14 cellular contexts compared by ENCODE assay signal in genomic region chr19:41218249-41218614, GRCh38. TPM values are rescaled to one million over a fixed set of nuclear protein-coding genes. Genes with fewer than 3 reads are reported as not detected.
DNase-seq lines count a peak whose midpoint lies in the region; ATAC-seq and TF ChIP-seq lines count a peak whose summit lies in the region.
"Had no signal": no experiment of that assay in that cellular context is flagged by ENCODE, and none has a peak within 500 bp of the region (broad histone marks: within the 10 kb centered on the region; RNA-seq: fewer than 3 reads in every experiment).

No MANE protein-coding gene starts in this region.

- H3K4me3 Mint-ChIP-seq in Calu3 (ENCODE audit: low read depth, unreplicated experiment) (peak overlapping the region; percentile 94), glutamatergic neuron (ENCODE audit: unreplicated experiment) (peak overlapping the region; percentile 44)

- H3K27me3 ChIP-seq in ascending aorta (no peaks in the 10 kb centered on the region), psoas muscle (ENCODE audit: insufficient read depth in 3 of 3, low read length in 2 of 3) (peaks cover 0 to 38% (median 10%) of the 10 kb centered on the region in 3 donors)

- ATAC-seq in psoas muscle: peak in 1 of 4 donors; percentile 9
- ATAC-seq in activated naive CD4-positive, alpha-beta T cell treated with anti-CD3 and anti-CD28 coated beads, Interleukin-2, amount 50 U/mL, for 72 hours: no peak
- ATAC-seq in HG02623 (IDR thresholded peaks at IDR 0.05; ENCODE audit: unreplicated experiment): no peak
- ATAC-seq: GM12878 had no signal

- peaks cover 50% of the 10 kb centered on the region for H3K4me1 Mint-ChIP-seq in Calu3 (ENCODE audit: low read depth, unreplicated experiment)
- H3K4me1 Mint-ChIP-seq in glutamatergic neuron (ENCODE audit: low read depth, unreplicated experiment): no peaks in the 10 kb centered on the region

- BruUV-seq in Calu3 (replicated peaks; lab: Mats Ljungman, UMichigan): no TSS peak

- DNase-seq in Calu3 (no peak), ascending aorta (ENCODE audit: low spot score in 2 of 2) (no peak), glutamatergic neuron (no peak), psoas muscle (no peak), kidney glomerular epithelial cell (lab: John Stamatoyannopoulos, UW) (no peak), LoVo (ENCODE audit: low spot score) (no peak)
- DNase-seq in activated naive CD4-positive, alpha-beta T cell treated with anti-CD3 and anti-CD28 coated beads, Interleukin-2, amount 50 U/mL, for 72 hours (ENCODE audit: low spot score in 2 of 2): no peak
- DNase-seq: activated T-cell treated with anti-CD3 and anti-CD28 coated beads, Interleukin-2, amount 50 U/mL, for 1 hour; CD4-positive, CD25-positive, alpha-beta regulatory T cell; NCI-H2171 treated with DMSO at 0.1 percent for 48 hours; T-helper 1 cell had no signal

- WGBS in psoas muscle, 3 donors: 63 to 68% (median 67%) methylated on average over 7 of the region's 7 CpGs

- H3K36me3 ChIP-seq in ascending aorta: peaks cover 7 to 13% of the 10 kb centered on the region in 2 donors
- no peaks in the 10 kb centered on the region for H3K36me3 ChIP-seq in psoas muscle (ENCODE audit: insufficient read depth in 1 of 2, low read depth in 1 of 2)

- CTCF ChIA-PET in Calu3 (lab: Charles Lee): interaction anchor here (0.5 to 1.3 kb wide), 3 partner anchors 14 to 1417 kb away, joined by 3 to 6 read pairs (median 4); no protein-coding TSS in a partner anchor

- H3K9me3 ChIP-seq in ascending aorta (no peaks in the 10 kb centered on the region), psoas muscle (no peaks in the 10 kb centered on the region)

- H3K4me3 ChIP-seq in ascending aorta: peak overlapping the region; percentile 66 to 68
- peak overlapping the region; percentile 36 for H3K4me3 ChIP-seq in psoas muscle
- H3K4me3 ChIP-seq: GM12878 had no signal

- H3K27ac Mint-ChIP-seq in Calu3 (ENCODE audit: unreplicated experiment) (peak overlapping the region; percentile 95), glutamatergic neuron (ENCODE audit: unreplicated experiment) (no peak overlapping the region)
- H3K27ac Mint-ChIP-seq in activated naive CD4-positive, alpha-beta T cell treated with anti-CD3 and anti-CD28 coated beads, Interleukin-2, amount 50 U/mL, for 72 hours: no peak overlapping the region

- no peaks in the 10 kb centered on the region for H3K27me3 Mint-ChIP-seq in Calu3 (ENCODE audit: unreplicated experiment)
- peaks cover 11% of the 10 kb centered on the region for H3K27me3 Mint-ChIP-seq in glutamatergic neuron (ENCODE audit: unreplicated experiment)

- intact Hi-C loops in Calu3 (cut with micrococcal nuclease; ENCODE audit: unreplicated experiment) (no loop called here), ascending aorta (cut with DNase I) (loop anchor here (2.0 to 5.0 kb wide), 3 partner anchors 13 to 134 kb away; partner anchors contain the start of gene TGFB1), psoas muscle (cut with DNase I) (no loop called here)

- H3K9me3 Mint-ChIP-seq in Calu3 (ENCODE audit: low read depth, unreplicated experiment) (no peaks in the 10 kb centered on the region), glutamatergic neuron (ENCODE audit: unreplicated experiment) (peaks cover 5% of the 10 kb centered on the region)
- H3K9me3 Mint-ChIP-seq in activated naive CD4-positive, alpha-beta T cell treated with anti-CD3 and anti-CD28 coated beads, Interleukin-2, amount 50 U/mL, for 72 hours: no peaks in the 10 kb centered on the region

- H3K4me1 ChIP-seq in ascending aorta (peaks cover 0 to 18% of the 10 kb centered on the region in 2 donors), psoas muscle (no peaks in the 10 kb centered on the region)

- TF ChIP-seq CTCF in Calu3 (IDR thresholded peaks at IDR 0.05; ENCODE audit: unreplicated experiment) (no peak), ascending aorta (IDR thresholded peaks at IDR 0.05) (no peak), glutamatergic neuron (IDR thresholded peaks at IDR 0.05; ENCODE audit: partially characterized antibody, unreplicated experiment) (no peak), psoas muscle (IDR thresholded peaks at IDR 0.05) (no peak)

- H3K36me3 Mint-ChIP-seq in Calu3 (ENCODE audit: insufficient read depth, unreplicated experiment): peaks cover 58% of the 10 kb centered on the region
- peaks cover 6% of the 10 kb centered on the region for H3K36me3 Mint-ChIP-seq in glutamatergic neuron (ENCODE audit: unreplicated experiment)
- H3K36me3 Mint-ChIP-seq in activated naive CD4-positive, alpha-beta T cell treated with anti-CD3 and anti-CD28 coated beads, Interleukin-2, amount 50 U/mL, for 72 hours: no peaks in the 10 kb centered on the region
- H3K36me3 Mint-ChIP-seq: CD4-positive, CD25-positive, alpha-beta regulatory T cell had no signal

- H3K27ac ChIP-seq in ascending aorta: peak overlapping the region; percentile 92 to 95
- H3K27ac ChIP-seq in psoas muscle: peak overlapping the region; percentile 66

RNA-seq across cellular contexts. Expression of gene AXL, which starts 0.8 kb away (rescaled TPM):
- 107 and 118 TPM in 2 replicates for total RNA-seq in Calu3 (2022)
- 122 TPM for total RNA-seq in ascending aorta
- not detected for total RNA-seq in glutamatergic neuron (ENCODE audit: unreplicated experiment)
- 10 to 100 TPM in 2 of 4 donors, 1 to 10 TPM in 2; 8.4 to 13.6 (median 11.0) TPM for total RNA-seq in psoas muscle
- polyA plus RNA-seq in psoas muscle: 1 to 10 TPM; 3.3 to 4.4 (median 4.3) TPM
- total RNA-seq in activated naive CD4-positive, alpha-beta T cell treated with anti-CD3 and anti-CD28 coated beads, Interleukin-2, amount 50 U/mL, for 72 hours: under 1 TPM in 1 of 2 donors, not detected in 1; 0.74 TPM
- total RNA-seq: CD4-positive, CD25-positive, alpha-beta regulatory T cell had no signal

RNA-seq across cellular contexts. Expression of gene CYP2S1, which starts 25.2 kb away (rescaled TPM):
- total RNA-seq in Calu3 (2022) (4.9 and 8.9 TPM in 2 replicates), ascending aorta (not detected), glutamatergic neuron (ENCODE audit: unreplicated experiment) (6.0 TPM), psoas muscle (1 to 10 TPM in 1 of 4 donors, under 1 TPM in 3; 0.27 to 1.1 (median 0.62) TPM)
- under 1 TPM; 0.10 to 0.56 (median 0.26) TPM for polyA plus RNA-seq in psoas muscle
- total RNA-seq in activated naive CD4-positive, alpha-beta T cell treated with anti-CD3 and anti-CD28 coated beads, Interleukin-2, amount 50 U/mL, for 72 hours: 1 to 10 TPM in 1 of 2 donors, under 1 TPM in 1; 0.91 to 2.0 TPM
- total RNA-seq: CD4-positive, CD25-positive, alpha-beta regulatory T cell had no signal
- polyA plus RNA-seq: neural cell had no signal

RNA-seq across cellular contexts. Expression of gene HNRNPUL1, which starts 45.9 kb away (rescaled TPM):
- total RNA-seq in Calu3 (2022): 320 and 370 TPM in 2 replicates
- total RNA-seq in ascending aorta: 81.1 TPM
- total RNA-seq in glutamatergic neuron (ENCODE audit: unreplicated experiment): 201 TPM
- total RNA-seq in psoas muscle: 100 to 1,000 TPM in 2 of 4 donors, 10 to 100 TPM in 2; 82.2 to 129 (median 105) TPM
- polyA plus RNA-seq in psoas muscle: 10 to 100 TPM; 54.3 to 82.3 (median 69.2) TPM
- total RNA-seq in activated naive CD4-positive, alpha-beta T cell treated with anti-CD3 and anti-CD28 coated beads, Interleukin-2, amount 50 U/mL, for 72 hours: 100 to 1,000 TPM; 286 to 496 TPM
